In the genomic region with DNA sequence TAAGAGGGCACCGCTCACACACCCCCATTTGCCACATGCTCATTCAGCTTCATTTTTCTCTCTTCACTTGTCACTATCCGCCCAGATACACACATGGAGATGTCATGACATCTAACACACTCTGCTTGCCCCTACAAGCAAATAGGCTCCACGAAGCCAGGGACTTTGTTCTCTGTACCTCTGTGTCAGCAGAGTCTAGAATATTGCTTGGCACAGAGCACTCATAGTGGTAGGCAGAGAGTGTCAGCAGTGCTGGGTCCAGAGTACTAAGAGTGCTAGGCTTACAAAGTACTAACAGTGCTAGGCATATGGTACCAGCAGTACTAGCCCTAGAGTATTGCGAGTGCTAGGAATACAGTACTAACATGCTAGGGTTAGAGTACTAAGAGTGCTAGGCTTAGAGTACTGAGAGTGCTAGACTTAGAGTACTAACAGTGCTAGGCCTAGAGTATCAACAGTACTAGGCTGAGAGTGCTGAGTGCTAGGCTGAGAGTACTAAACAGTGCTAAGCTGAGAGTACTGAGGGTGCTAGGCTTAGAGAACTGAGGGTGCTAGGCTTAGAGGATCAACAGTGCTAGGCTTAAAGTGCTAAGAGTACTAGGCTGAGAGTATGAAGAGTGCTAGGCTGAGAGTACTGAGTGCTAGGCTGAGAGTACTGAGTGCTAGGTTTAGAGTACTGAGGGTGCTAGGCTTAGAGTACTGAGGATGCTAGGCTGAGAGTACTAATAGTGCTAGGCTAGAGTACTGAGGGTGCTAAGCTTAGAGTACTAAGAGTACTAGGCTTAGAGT, we compare ENCODE assay signal across 1 cellular context.
TF ChIP-seq lines count a peak whose summit lies in the region.

No MANE protein-coding gene starts in this region.

TF ChIP-seq in IMR-90, 13 proteins besides CTCF, POLR2A, EP300 and RAD21:
- TF ChIP-seq BHLHE40 (IDR thresholded peaks at IDR 0.05; ENCODE audit: low read depth, low read length) (no peak), FOS (IDR thresholded peaks at IDR 0.05; ENCODE audit: low read depth, low read length) (no peak), CEBPB (IDR thresholded peaks at IDR 0.05; ENCODE audit: low read depth, low read length) (no peak), NFE2L2 (IDR thresholded peaks at IDR 0.05; ENCODE audit: low read depth, low read length) (no peak), MAFK (IDR thresholded peaks at IDR 0.05; ENCODE audit: low read depth, low read length) (no peak), MAZ (IDR thresholded peaks at IDR 0.05; ENCODE audit: borderline replicate concordance, low read depth, low read length) (no peak), CHD1 (IDR thresholded peaks at IDR 0.05; ENCODE audit: low read depth, low read length) (no peak)
- TF ChIP-seq, protein P1, sequence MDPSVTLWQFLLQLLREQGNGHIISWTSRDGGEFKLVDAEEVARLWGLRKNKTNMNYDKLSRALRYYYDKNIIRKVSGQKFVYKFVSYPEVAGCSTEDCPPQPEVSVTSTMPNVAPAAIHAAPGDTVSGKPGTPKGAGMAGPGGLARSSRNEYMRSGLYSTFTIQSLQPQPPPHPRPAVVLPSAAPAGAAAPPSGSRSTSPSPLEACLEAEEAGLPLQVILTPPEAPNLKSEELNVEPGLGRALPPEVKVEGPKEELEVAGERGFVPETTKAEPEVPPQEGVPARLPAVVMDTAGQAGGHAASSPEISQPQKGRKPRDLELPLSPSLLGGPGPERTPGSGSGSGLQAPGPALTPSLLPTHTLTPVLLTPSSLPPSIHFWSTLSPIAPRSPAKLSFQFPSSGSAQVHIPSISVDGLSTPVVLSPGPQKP (IDR thresholded peaks at IDR 0.05; ENCODE audit: borderline replicate concordance, low read depth, low read length) = no peak
- TF ChIP-seq, protein P2, sequence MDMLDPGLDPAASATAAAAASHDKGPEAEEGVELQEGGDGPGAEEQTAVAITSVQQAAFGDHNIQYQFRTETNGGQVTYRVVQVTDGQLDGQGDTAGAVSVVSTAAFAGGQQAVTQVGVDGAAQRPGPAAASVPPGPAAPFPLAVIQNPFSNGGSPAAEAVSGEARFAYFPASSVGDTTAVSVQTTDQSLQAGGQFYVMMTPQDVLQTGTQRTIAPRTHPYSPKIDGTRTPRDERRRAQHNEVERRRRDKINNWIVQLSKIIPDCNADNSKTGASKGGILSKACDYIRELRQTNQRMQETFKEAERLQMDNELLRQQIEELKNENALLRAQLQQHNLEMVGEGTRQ (IDR thresholded peaks at IDR 0.05; ENCODE audit: low read depth, low read length) = no peak
TF ChIP-seq in IMR-90: peak in this region for 0.
